Comparison of ENCODE assay signal across 8 cellular contexts in the genomic region with DNA sequence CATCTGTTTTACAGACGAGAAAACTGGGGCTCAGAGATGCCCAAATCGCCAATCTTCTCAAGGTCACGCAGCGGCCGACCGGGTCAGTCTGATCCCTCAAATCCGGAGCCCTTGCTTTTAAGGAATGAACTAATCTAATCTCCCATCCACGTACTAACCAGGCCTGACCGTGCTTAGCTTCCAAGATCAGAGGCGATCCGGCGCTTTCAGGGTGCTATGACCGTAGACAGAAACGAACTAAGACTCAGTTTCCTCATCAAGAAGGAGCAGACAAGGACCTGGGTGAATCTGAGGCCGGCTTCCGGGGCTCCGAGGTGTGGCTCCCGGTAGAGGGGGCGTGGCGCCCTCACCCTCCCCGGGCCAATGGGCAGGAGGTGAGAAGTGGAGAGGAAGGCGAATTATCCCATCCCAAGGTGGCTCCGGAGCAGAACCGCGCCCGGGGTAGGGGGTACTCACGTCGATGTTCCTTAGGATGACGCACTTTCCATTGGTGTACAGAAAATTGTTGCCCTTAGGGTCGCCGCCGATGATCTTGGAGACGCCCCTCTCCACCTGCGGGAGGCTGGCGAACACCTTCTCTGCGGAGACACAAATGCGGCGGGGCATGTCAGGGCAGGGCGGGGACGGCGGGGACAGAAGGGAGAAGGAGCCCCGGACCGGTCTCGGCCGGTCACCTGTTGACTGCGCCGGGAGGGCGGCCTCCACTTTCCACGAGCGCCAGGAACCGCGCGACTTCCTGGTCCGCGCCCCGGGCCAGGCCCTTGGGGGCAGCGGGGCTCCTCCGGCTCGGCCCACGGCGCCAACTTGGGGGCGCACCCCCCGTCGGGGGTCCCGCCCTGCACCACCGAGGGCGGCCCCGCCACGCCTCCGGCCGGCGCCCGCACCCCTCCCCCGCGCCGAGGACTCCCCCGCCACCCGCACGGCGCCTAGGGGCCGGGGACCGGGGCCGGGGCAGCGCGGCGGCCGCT. TPM values are rescaled to one million over a fixed set of nuclear protein-coding genes. Genes with fewer than 3 reads are reported as not detected.
A peak's percentile ranks its signal among the peaks of the same experiment; 100 is the strongest.
DNase-seq lines count a peak whose midpoint lies in the region; ATAC-seq, FAIRE-seq and TF ChIP-seq lines count a peak whose summit lies in the region.

No MANE protein-coding gene starts in this region.

- peak overlapping the region; percentile 83 for H3K9ac ChIP-seq in GM12878 (ENCODE audit: control insufficient read depth, insufficient read depth, low read length)

- whole genome bisulfite sequencing in GM12878 (ENCODE audit: insufficient coverage, insufficient replicate concordance, low lambda C conversion rate, missing lambda C conversion rate): under 1% methylated on average over 50 of the region's 87 CpGs

- no peak for TF ChIP-seq RAD21 in GM12878 (IDR thresholded peaks at IDR 0.05; ENCODE audit: insufficient read depth, low read depth, low read length)

- H3K4me1 ChIP-seq in GM12878 (ENCODE audit: control insufficient read depth, insufficient read depth, low read length): peaks cover 17% of the 10 kb centered on the region

- POLR2A ChIA-PET in GM12878 (lab: Charles Lee): interaction anchor here (1.5 to 4.6 kb wide), 5 partner anchors 10 to 345 kb away, joined by 4 to 32 read pairs (median 6); no protein-coding TSS in a partner anchor

- TF ChIP-seq CTCF in GM20000 (IDR thresholded peaks at IDR 0.05; ENCODE audit: extremely low read depth, missing control alignments) (no peak), GM12878 (IDR thresholded peaks at IDR 0.05 in 2 of 3, conservative IDR thresholded peaks at IDR 0.05 in 1 of 3; ENCODE audit: control insufficient read depth in 2 of 3, extremely low read depth in 1 of 3, insufficient read depth in 1 of 3, low read depth in 3 of 3, low read length in 3 of 3) (no peak)

- H2AFZ ChIP-seq in GM12878 (ENCODE audit: control insufficient read depth, low read depth, low read length): no peak overlapping the region

- TF ChIP-seq EP300 in GM12878 (IDR thresholded peaks at IDR 0.05; ENCODE audit: borderline replicate concordance in 1 of 2, control insufficient read depth in 1 of 2, low read depth in 2 of 2, low read length in 2 of 2): no peak

- H3K4me3 ChIP-seq in GM12878: peak overlapping the region; percentile 99

- peaks cover 63% of the 10 kb centered on the region for H3K4me1 Mint-ChIP-seq in T-helper 17 cell

- H3K79me2 ChIP-seq in GM12878 (ENCODE audit: control insufficient read depth, insufficient read depth, low read length): peaks cover 54% of the 10 kb centered on the region

- intact Hi-C loops in GM12878 (cut with micrococcal nuclease; ENCODE audit: unreplicated experiment): no loop called here

- CTCF ChIA-PET in GM12878 (lab: Yijun Ruan, JAX): no interaction called here

- H3K9me3 ChIP-seq in T-helper 17 cell (ENCODE audit: control insufficient read depth, low read length, poor library complexity, severe bottlenecking): no peaks in the 10 kb centered on the region
- H3K9me3 ChIP-seq in GM12878 (replicated peaks; ENCODE audit: control insufficient read depth, insufficient read depth, low read length): no peaks in the 10 kb centered on the region

- H3K4me2 ChIP-seq in GM12878 (ENCODE audit: control insufficient read depth, insufficient read depth): peak overlapping the region; percentile 60

- peaks cover 18 to 20% of the 10 kb centered on the region in 2 experiments for H3K36me3 ChIP-seq in GM12878 (ENCODE audit: control insufficient read depth in 2 of 2, insufficient read depth in 2 of 2, low read length in 1 of 2)

- FAIRE-seq in GM12878 (lab: Jason Lieb, UNC): peak; percentile 84

- H3K27ac ChIP-seq in GM12878 (ENCODE audit: control insufficient read depth, insufficient read depth): peak overlapping the region; percentile 92

- SMC1A ChIA-PET in GM12878 (lab: Charles Lee; ENCODE audit: uncharacterized antibody, unreplicated experiment): interaction anchor here (0.9 kb wide), 1 partner anchor 13 kb away, joined by 3 read pairs; no protein-coding TSS in a partner anchor

- no TSS peak for BruUV-seq in GM12878 (replicated peaks; lab: Mats Ljungman, UMichigan)

- ATAC-seq in HG03575 (IDR thresholded peaks at IDR 0.05; ENCODE audit: extremely low read depth, insufficient number of reproducible peaks, low FRiP score, unreplicated experiment) (peak; percentile 27), T-helper 17 cell (peak; percentile 58), GM12878 (peak; percentile 70)

- peaks cover 11% of the 10 kb centered on the region for H4K20me1 ChIP-seq in GM12878 (ENCODE audit: control insufficient read depth, insufficient read depth)

- no peaks in the 10 kb centered on the region for H3K27me3 ChIP-seq in GM12878 (replicated peaks in 1 of 2; ENCODE audit: control insufficient read depth in 2 of 2, insufficient read depth in 2 of 2, low read length in 1 of 2)

- H3K36me3 Mint-ChIP-seq in T-helper 17 cell (ENCODE audit: low read depth): peaks cover 10% of the 10 kb centered on the region

- H3K4me3 Mint-ChIP-seq in T-helper 17 cell: peak overlapping the region; percentile 98

- in situ Hi-C loops in GM12878 (cut with MboI): no loop called here

- H3K27ac Mint-ChIP-seq in T-helper 17 cell: peak overlapping the region; percentile 86

- peak; percentile 11 for DNase-seq in DMS153 treated with DMSO at 0.1 percent for 48 hours (lab: John Stamatoyannopoulos, UW; ENCODE audit: unreplicated experiment)
- peak; percentile 80 for DNase-seq in GM20000 (ENCODE audit: low spot score)
- DNase-seq in T-helper 17 cell: peak; percentile 51 to 72 (median 59)
- DNase-seq in GM12878 (ENCODE audit: low read depth, low spot score): peak; percentile 23
- peak; percentile 81 for DNase-seq in islet precursor cell
- DNase-seq in stimulated activated CD4-positive, alpha-beta T cell treated with anti-CD3 and anti-CD28 coated beads, Interleukin-1b, Interleukin-23, amount 100 ng/mL, for 48 hours: peak; percentile 75
- no peak for DNase-seq in mesenteric fat pad (ENCODE audit: low spot score)

- no peaks in the 10 kb centered on the region for H3K27me3 Mint-ChIP-seq in T-helper 17 cell

- peak; percentile 55 for TF ChIP-seq POLR2A in GM12878 (IDR thresholded peaks at IDR 0.05; ENCODE audit: low read depth, low read length)

- RAD21 ChIA-PET in GM12878 (lab: Charles Lee; ENCODE audit: unreplicated experiment): interaction anchor here (1.0 to 2.6 kb wide), 5 partner anchors 13 to 309 kb away, joined by 3 to 16 read pairs (median 12); no protein-coding TSS in a partner anchor

TF ChIP-seq in GM12878, 131 proteins besides CTCF, POLR2A, EP300 and RAD21 (continues in another document):
- TF ChIP-seq, protein P1, sequence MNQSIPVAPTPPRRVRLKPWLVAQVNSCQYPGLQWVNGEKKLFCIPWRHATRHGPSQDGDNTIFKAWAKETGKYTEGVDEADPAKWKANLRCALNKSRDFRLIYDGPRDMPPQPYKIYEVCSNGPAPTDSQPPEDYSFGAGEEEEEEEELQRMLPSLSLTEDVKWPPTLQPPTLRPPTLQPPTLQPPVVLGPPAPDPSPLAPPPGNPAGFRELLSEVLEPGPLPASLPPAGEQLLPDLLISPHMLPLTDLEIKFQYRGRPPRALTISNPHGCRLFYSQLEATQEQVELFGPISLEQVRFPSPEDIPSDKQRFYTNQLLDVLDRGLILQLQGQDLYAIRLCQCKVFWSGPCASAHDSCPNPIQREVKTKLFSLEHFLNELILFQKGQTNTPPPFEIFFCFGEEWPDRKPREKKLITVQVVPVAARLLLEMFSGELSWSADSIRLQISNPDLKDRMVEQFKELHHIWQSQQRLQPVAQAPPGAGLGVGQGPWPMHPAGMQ (IDR thresholded peaks at IDR 0.05; ENCODE audit: borderline replicate concordance): no peak
- TF ChIP-seq ZNF274 (IDR thresholded peaks at IDR 0.05; ENCODE audit: insufficient read depth, insufficient read length) (no peak), MTA3 (IDR thresholded peaks at IDR 0.05; ENCODE audit: borderline replicate concordance, low read length) (no peak), ETV6 (conservative IDR thresholded peaks at IDR 0.05 in 1 of 2, IDR thresholded peaks at IDR 0.05 in 1 of 2; ENCODE audit: borderline replicate concordance in 1 of 2, low read depth in 1 of 2) (no peak), ZNF622 (IDR thresholded peaks at IDR 0.05) (no peak)

RNA-seq across cellular contexts. Expression of a gene that starts 0.7 kb away (rescaled TPM):
- 100 to 1,000 TPM; 268 to 366 TPM for total RNA-seq in T-helper 17 cell
- 70.7 and 75.4 TPM in 2 replicates for total RNA-seq in GM12878 (2013; cell fraction: nucleolus; rRNA removed)
- total RNA-seq in GM12878 (2014; rRNA removed): 250 and 290 TPM in 2 replicates
- total RNA-seq in GM12878 (2014; rRNA removed; fragmentation: Illumina TruSeq; extraction: Trizol): 202 and 221 TPM in 2 replicates
- 397 and 420 TPM in 2 replicates for total RNA-seq in GM12878 (2021)
- polyA plus RNA-seq in GM12878 (2011; ENCODE audit: low read depth): 99.8 TPM
- 297 and 322 TPM in 2 replicates for polyA plus RNA-seq in GM12878 (2011; rRNA removed)
- 401 and 501 TPM in 2 replicates for polyA plus RNA-seq in GM12878 (2011; cell fraction: cytosol; rRNA removed)
- 291 and 412 TPM in 2 replicates for polyA plus RNA-seq in GM12878 (2011; cell fraction: nucleus; rRNA removed)
- 164 and 182 TPM in 2 replicates for polyA plus RNA-seq in GM12878 (2012)
- polyA plus RNA-seq in GM12878 (2014; fragmentation: Illumina TruSeq; extraction: Trizol): 289 and 325 TPM in 2 replicates
- polyA plus RNA-seq in GM12878 (2014; fragmentation: Nextera tagmentation; extraction: Ambion mirVana): 10 to 100 TPM; 28.5 to 57.1 TPM
- polyA plus RNA-seq in GM12878 (2014; rRNA removed): 276 and 292 TPM in 2 replicates
- 100 to 1,000 TPM; 334 to 348 TPM for polyA plus RNA-seq in GM12878 (2016; fragmentation: Nextera tagmentation; extraction: Ambion mirVana)
- 278 and 351 TPM in 2 replicates for polyA minus RNA-seq in GM12878 (2011; rRNA and poly(A)+ RNA removed)
- polyA minus RNA-seq in GM12878 (2011; cell fraction: cytosol; rRNA and poly(A)+ RNA removed): 100.0 and 127 TPM in 2 replicates
- 60.9 and 119 TPM in 2 replicates for polyA minus RNA-seq in GM12878 (2011; cell fraction: nucleus; rRNA and poly(A)+ RNA removed)
- total RNA-seq in mesenteric fat pad: 249 TPM
